8 cellular contexts compared by ENCODE assay signal in genomic region chr19:14005381-14006084, GRCh38. TPM values are rescaled to one million over a fixed set of nuclear protein-coding genes. Genes with fewer than 3 reads are reported as not detected.
DNase-seq lines count a peak whose midpoint lies in the region; ATAC-seq and TF ChIP-seq lines count a peak whose summit lies in the region.

No MANE protein-coding gene starts in this region.

- H3K4me3 Mint-ChIP-seq in CD4-positive, CD25-positive, alpha-beta regulatory T cell = peak overlapping the region; percentile 81 to 92 (median 90)
- peak overlapping the region; percentile 94 for H3K4me3 Mint-ChIP-seq in neural progenitor cell
- H3K4me3 Mint-ChIP-seq in stimulated activated naive CD8-positive, alpha-beta T cell treated with anti-CD3 and anti-CD28 coated beads, Interleukin-15, Interleukin-2, amounts not matched to agents 100 ng/mL and 50 ng/mL, for 24 hours = peak overlapping the region; percentile 87

- no peaks in the 10 kb centered on the region for H3K36me3 ChIP-seq in CD4-positive, CD25-positive, alpha-beta regulatory T cell (ENCODE audit: control insufficient read depth, insufficient read depth, low read length)
- H3K36me3 ChIP-seq in neural progenitor cell = no peaks in the 10 kb centered on the region

- peak; percentile 88 to 90 (median 89) for DNase-seq in CD4-positive, CD25-positive, alpha-beta regulatory T cell
- DNase-seq in KG1 (lab: John Stamatoyannopoulos, UW) (peak; percentile 53), foreskin fibroblast (peak; percentile 75 to 92), neural progenitor cell (ENCODE audit: low spot score) (peak; percentile 94)
- peak; percentile 96 for DNase-seq in activated effector memory CD4-positive, alpha-beta T cell treated with anti-CD3 and anti-CD28 coated beads, Interleukin-2, amount 50 U/mL, for 16 hours

- peaks cover 6% of the 10 kb centered on the region for H4K20me1 ChIP-seq in neural progenitor cell (ENCODE audit: low read depth)

- H3K27ac ChIP-seq in CD4-positive, CD25-positive, alpha-beta regulatory T cell (ENCODE audit: insufficient read depth, low read length, poor library complexity, severe bottlenecking) = peak overlapping the region; percentile 100
- peak overlapping the region; percentile 93 for H3K27ac ChIP-seq in neural progenitor cell

- peaks cover 17 to 52% (median 34%) of the 10 kb centered on the region in 4 donors for H3K4me1 Mint-ChIP-seq in CD4-positive, CD25-positive, alpha-beta regulatory T cell
- H3K4me1 Mint-ChIP-seq in neural progenitor cell = peaks cover 22% of the 10 kb centered on the region
- peaks cover 60% of the 10 kb centered on the region for H3K4me1 Mint-ChIP-seq in stimulated activated naive CD8-positive, alpha-beta T cell treated with anti-CD3 and anti-CD28 coated beads, Interleukin-15, Interleukin-2, amounts not matched to agents 100 ng/mL and 50 ng/mL, for 24 hours (ENCODE audit: low read depth)

- H3K4me3 ChIP-seq in CD4-positive, CD25-positive, alpha-beta regulatory T cell (ENCODE audit: low read depth, low read length) = peak overlapping the region; percentile 81
- H3K4me3 ChIP-seq in foreskin fibroblast (ENCODE audit: low read depth in 1 of 2, low read length in 2 of 2) (peak overlapping the region; percentile 61 to 63), neural progenitor cell (peak overlapping the region; percentile 92)

- no peaks in the 10 kb centered on the region for H3K27me3 ChIP-seq in CD4-positive, CD25-positive, alpha-beta regulatory T cell (ENCODE audit: control insufficient read depth, insufficient read depth, low read length)
- no peaks in the 10 kb centered on the region for H3K27me3 ChIP-seq in neural progenitor cell

- no peaks in the 10 kb centered on the region for H3K9me3 Mint-ChIP-seq in CD4-positive, CD25-positive, alpha-beta regulatory T cell
- H3K9me3 Mint-ChIP-seq in neural progenitor cell = peaks cover 2% of the 10 kb centered on the region
- H3K9me3 Mint-ChIP-seq in stimulated activated naive CD8-positive, alpha-beta T cell treated with anti-CD3 and anti-CD28 coated beads, Interleukin-15, Interleukin-2, amounts not matched to agents 100 ng/mL and 50 ng/mL, for 24 hours = no peaks in the 10 kb centered on the region

- peak overlapping the region; percentile 86 for H2AFZ ChIP-seq in neural progenitor cell (replicated peaks)

- H3K27me3 Mint-ChIP-seq in CD4-positive, CD25-positive, alpha-beta regulatory T cell = peaks cover 11% of the 10 kb centered on the region
- H3K27me3 Mint-ChIP-seq in neural progenitor cell (ENCODE audit: insufficient read depth, low read depth) = peaks cover 14% of the 10 kb centered on the region
- no peaks in the 10 kb centered on the region for H3K27me3 Mint-ChIP-seq in stimulated activated naive CD8-positive, alpha-beta T cell treated with anti-CD3 and anti-CD28 coated beads, Interleukin-15, Interleukin-2, amounts not matched to agents 100 ng/mL and 50 ng/mL, for 24 hours

- ATAC-seq in CD4-positive, CD25-positive, alpha-beta regulatory T cell (ENCODE audit: low read depth in 2 of 2) = peak; percentile 43 to 44
- peak; percentile 40 for ATAC-seq in GM21360 (IDR thresholded peaks at IDR 0.05; ENCODE audit: unreplicated experiment)

- peaks cover 57% of the 10 kb centered on the region for H3K4me1 ChIP-seq in CD4-positive, CD25-positive, alpha-beta regulatory T cell (ENCODE audit: control insufficient read depth, insufficient read depth, low read length, poor library complexity, severe bottlenecking)
- no peaks in the 10 kb centered on the region for H3K4me1 ChIP-seq in neural progenitor cell

- H3K4me2 ChIP-seq in neural progenitor cell = peak overlapping the region; percentile 76

- H3K36me3 Mint-ChIP-seq in CD4-positive, CD25-positive, alpha-beta regulatory T cell = peaks cover 3% of the 10 kb centered on the region
- peaks cover 4% of the 10 kb centered on the region for H3K36me3 Mint-ChIP-seq in neural progenitor cell
- H3K36me3 Mint-ChIP-seq in stimulated activated naive CD8-positive, alpha-beta T cell treated with anti-CD3 and anti-CD28 coated beads, Interleukin-15, Interleukin-2, amounts not matched to agents 100 ng/mL and 50 ng/mL, for 24 hours (ENCODE audit: low read depth) = no peaks in the 10 kb centered on the region

- peaks cover 23% of the 10 kb centered on the region for H3K79me2 ChIP-seq in neural progenitor cell (ENCODE audit: low read depth)

- H3F3A ChIP-seq in neural progenitor cell (ENCODE audit: low read depth) = peaks cover 15% of the 10 kb centered on the region

- H3K27ac Mint-ChIP-seq in CD4-positive, CD25-positive, alpha-beta regulatory T cell = peak overlapping the region; percentile 87 to 98 (median 95)
- H3K27ac Mint-ChIP-seq in neural progenitor cell = peak overlapping the region; percentile 87
- H3K27ac Mint-ChIP-seq in stimulated activated naive CD8-positive, alpha-beta T cell treated with anti-CD3 and anti-CD28 coated beads, Interleukin-15, Interleukin-2, amounts not matched to agents 100 ng/mL and 50 ng/mL, for 24 hours = peak overlapping the region; percentile 88

- TF ChIP-seq POLR2A in Raji (IDR thresholded peaks at IDR 0.05; ENCODE audit: insufficient read depth, low read depth, low read length) = peak; percentile 43

- TF ChIP-seq CTCF in foreskin fibroblast (IDR thresholded peaks at IDR 0.05; ENCODE audit: low read depth, low read length) (no peak), neural progenitor cell (IDR thresholded peaks at IDR 0.05) (no peak)

- no peaks in the 10 kb centered on the region for H3K9me3 ChIP-seq in CD4-positive, CD25-positive, alpha-beta regulatory T cell (ENCODE audit: control insufficient read depth in 2 of 2, low read length in 2 of 2)
- H3K9me3 ChIP-seq in neural progenitor cell (ENCODE audit: low read depth) = no peaks in the 10 kb centered on the region

- H3K9ac ChIP-seq in neural progenitor cell = peak overlapping the region; percentile 79

RNA-seq across cellular contexts. Expression of gene RFX1, which starts 0.6 kb away (rescaled TPM):
- total RNA-seq in CD4-positive, CD25-positive, alpha-beta regulatory T cell = 23.2 TPM
- polyA plus RNA-seq in CD4-positive, CD25-positive, alpha-beta regulatory T cell = 1 to 10 TPM in 2 of 4 donors, under 1 TPM in 2; 0.48 to 1.6 (median 0.83) TPM
- 1.0 and 3.3 TPM in 2 replicates for total RNA-seq in neural progenitor cell (ENCODE audit: low replicate concordance)

RNA-seq across cellular contexts. Expression of gene RLN3, which starts 22.4 kb away (rescaled TPM):
- total RNA-seq in CD4-positive, CD25-positive, alpha-beta regulatory T cell = not detected
- under 1 TPM in 1 of 4 donors, not detected in 3; 0.55 TPM for polyA plus RNA-seq in CD4-positive, CD25-positive, alpha-beta regulatory T cell
- total RNA-seq in neural progenitor cell (ENCODE audit: low replicate concordance) = not detected in 2 replicates

RNA-seq across cellular contexts. Expression of gene IL27RA, which starts 26.0 kb away (rescaled TPM):
- total RNA-seq in CD4-positive, CD25-positive, alpha-beta regulatory T cell = 51.9 TPM
- polyA plus RNA-seq in CD4-positive, CD25-positive, alpha-beta regulatory T cell = 10 to 100 TPM; 71.2 to 78.4 (median 74.6) TPM
- total RNA-seq in neural progenitor cell (ENCODE audit: low replicate concordance) = 1.2 and 3.3 TPM in 2 replicates

RNA-seq across cellular contexts. Expression of gene DCAF15, which starts 53.2 kb away (rescaled TPM):
- total RNA-seq in CD4-positive, CD25-positive, alpha-beta regulatory T cell = 82.9 TPM
- 1 to 10 TPM; 5.3 to 7.5 (median 5.9) TPM for polyA plus RNA-seq in CD4-positive, CD25-positive, alpha-beta regulatory T cell
- total RNA-seq in neural progenitor cell (ENCODE audit: low replicate concordance) = 28.6 and 69.9 TPM in 2 replicates

RNA-seq across cellular contexts. Expression of gene PALM3, which starts 56.3 kb away (rescaled TPM):
- not detected for total RNA-seq in CD4-positive, CD25-positive, alpha-beta regulatory T cell
- not detected for polyA plus RNA-seq in CD4-positive, CD25-positive, alpha-beta regulatory T cell
- 4.0 TPM in 1 of 2 replicates, not detected in the other for total RNA-seq in neural progenitor cell (ENCODE audit: low replicate concordance)

Comparison
In these comparisons a context has a peak if more than half of its experiments do, and no peak if none do; other contexts are left out.
1. Peak in every context shown above with its lines: DNase-seq, ATAC-seq, H3K4me3 ChIP-seq and H3K27ac ChIP-seq.
2. RNA of gene IL27RA, which starts 26.0 kb away (total RNA-seq): 51.9 TPM in CD4-positive, CD25-positive, alpha-beta regulatory T cell (single experiment); 1.2 to 3.3 TPM in neural progenitor cell; every median in the first group is over 10 times any median in the second.